ENCODE assay signal across 26 cellular contexts in the genomic region with DNA sequence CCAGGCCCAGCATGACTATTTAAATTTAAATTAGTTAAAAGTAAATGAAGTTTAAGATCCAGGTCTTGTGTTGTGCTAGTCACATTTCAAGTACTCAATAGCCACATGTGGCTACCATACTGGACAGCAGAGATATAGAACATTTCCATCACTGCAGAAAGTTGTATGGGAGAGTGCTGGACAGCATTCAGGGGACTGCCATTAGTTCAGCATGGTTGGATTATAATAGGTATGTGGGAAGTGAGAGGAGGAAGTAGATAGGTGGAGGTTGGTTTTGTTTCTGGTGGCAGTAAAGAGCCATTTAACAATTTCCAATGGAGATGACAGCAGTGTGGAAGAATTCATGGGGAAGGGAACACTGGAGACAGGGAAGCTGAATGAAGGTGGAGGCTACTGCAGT. TPM values are rescaled to one million over a fixed set of nuclear protein-coding genes. Genes with fewer than 3 reads are reported as not detected.
"Had no signal": no experiment of that assay in that cellular context is flagged by ENCODE, and none has a peak within 500 bp of the region (broad histone marks: within the 10 kb centered on the region; RNA-seq: fewer than 3 reads in every experiment).

No MANE protein-coding gene starts in this region.

- H3K27ac ChIP-seq: ascending aorta, body of pancreas, SK-N-MC, WERI-Rb-1 had no signal

- H3K27me3 ChIP-seq: ascending aorta, body of pancreas, MG63 had no signal

- H3K27ac Mint-ChIP-seq: activated CD8-positive, alpha-beta T cell treated with anti-CD3 and anti-CD28 coated beads, Interleukin-2, amount 10 ng/mL, durations not matched to agents 7 days and 5 days; activated naive CD4-positive, alpha-beta T cell treated with anti-CD3 and anti-CD28 coated beads, Interleukin-2, amount 50 U/mL, for 72 hours; activated naive CD8-positive, alpha-beta T cell treated with anti-CD3 and anti-CD28 coated beads, Interleukin-2, amount 50 U/mL, for 24 hours had no signal

- H3K4me3 ChIP-seq: ascending aorta, body of pancreas, MG63, SK-N-MC had no signal

- H3K36me3 ChIP-seq: ascending aorta, WERI-Rb-1 had no signal

- ATAC-seq: activated CD4-positive, CD25-positive, alpha-beta regulatory T cell treated with anti-CD3 and anti-CD28 coated beads, Interleukin-2, amount 50 U/mL, for 24 hours; activated CD8-positive, alpha-beta T cell treated with anti-CD3 and anti-CD28 coated beads, Interleukin-2, amount 10 ng/mL, durations not matched to agents 7 days and 5 days; activated naive CD4-positive, alpha-beta T cell treated with anti-CD3 and anti-CD28 coated beads, Interleukin-2, amount 50 U/mL, for 72 hours; activated naive CD8-positive, alpha-beta T cell treated with anti-CD3 and anti-CD28 coated beads, Interleukin-2, amount 50 U/mL, for 24 hours; body of pancreas; Panc1; Right ventricle myocardium inferior had no signal

- H3K9me3 ChIP-seq: ascending aorta, body of pancreas, MG63 had no signal

- H3K4me3 Mint-ChIP-seq: activated CD8-positive, alpha-beta T cell treated with anti-CD3 and anti-CD28 coated beads, Interleukin-2, amount 10 ng/mL, durations not matched to agents 7 days and 5 days; activated naive CD8-positive, alpha-beta T cell treated with anti-CD3 and anti-CD28 coated beads, Interleukin-2, amount 50 U/mL, for 24 hours had no signal

- H3K9me3 Mint-ChIP-seq: activated naive CD4-positive, alpha-beta T cell treated with anti-CD3 and anti-CD28 coated beads, Interleukin-2, amount 50 U/mL, for 72 hours; activated naive CD8-positive, alpha-beta T cell treated with anti-CD3 and anti-CD28 coated beads, Interleukin-2, amount 50 U/mL, for 24 hours had no signal

- DNase-seq: activated CD4-positive, alpha-beta T cell treated with anti-CD3 and anti-CD28 coated beads for 48 hours; activated CD4-positive, alpha-beta T cell treated with anti-CD3 and anti-CD28 coated beads, Interleukin-2, amount 50 U/mL, for 4 hours; activated CD8-positive, alpha-beta memory T cell treated with anti-CD3 and anti-CD28 coated beads, Interleukin-2, amount 50 U/mL, for 48 hours; activated CD8-positive, alpha-beta T cell treated with anti-CD3 and anti-CD28 coated beads, Interleukin-2, amount 10 ng/mL, durations not matched to agents 7 days and 5 days; activated naive CD8-positive, alpha-beta T cell treated with anti-CD3 and anti-CD28 coated beads, Interleukin-2, amount 50 U/mL, for 24 hours; activated T-cell treated with anti-CD3 and anti-CD28 coated beads, Interleukin-2, amount 50 U/mL, for 1 hour; amniotic stem cell; body of pancreas; central memory CD4-positive, alpha-beta T cell; MG63; NCI-H1105; NCI-H1436 treated with DMSO at 0.1 percent for 48 hours; NCI-H187; NCI-H2081; NCI-H510A treated with DMSO at 0.1 percent for 48 hours; NCI-H69; RPMI8226; T-helper 1 cell; WERI-Rb-1 had no signal

RNA-seq across cellular contexts. Expression of a gene that starts 42.1 kb away (rescaled TPM):
- total RNA-seq: activated CD8-positive, alpha-beta T cell treated with anti-CD3 and anti-CD28 coated beads, Interleukin-2, amount 10 ng/mL, durations not matched to agents 7 days and 5 days; ascending aorta; T-helper 2 cell treated with Interferon-gamma antibody and Interleukin-4, amounts not matched to agents 100 ng/mL and 5 ng/mL, for 36 hours had no signal
